32 cellular contexts compared by ENCODE assay signal in the genomic region with DNA sequence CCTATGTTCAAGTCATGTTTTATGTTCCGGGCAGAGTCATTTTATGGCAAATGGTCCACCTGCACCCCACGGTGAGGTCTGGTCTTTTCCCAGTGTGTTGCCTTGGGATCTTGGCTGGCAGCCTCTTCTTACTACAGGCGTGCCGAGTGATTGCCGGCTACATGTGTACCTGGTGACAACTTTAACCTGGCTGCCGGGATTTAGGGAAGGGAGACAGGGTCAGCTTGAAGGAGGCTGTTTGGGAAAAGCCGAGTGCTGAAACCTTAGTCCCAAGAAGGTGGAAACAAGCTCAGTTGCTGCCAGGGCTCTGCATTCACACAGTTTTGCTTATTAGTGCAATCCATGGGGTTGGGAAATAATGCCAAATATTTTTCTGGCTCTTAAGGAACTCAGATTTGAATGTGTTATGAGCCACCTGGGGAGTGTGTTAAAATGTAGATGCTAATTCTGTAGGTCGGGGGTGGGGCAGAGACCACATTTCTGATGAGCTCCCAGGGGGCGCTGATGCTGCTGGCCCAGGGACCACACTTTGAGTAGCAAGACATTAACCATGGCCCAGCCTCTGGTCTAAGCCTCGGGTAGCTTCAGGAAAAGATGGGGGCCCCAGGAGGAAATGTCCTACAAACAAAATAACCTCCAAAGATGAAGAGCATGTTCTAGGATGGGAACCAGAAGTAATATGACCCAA.
"Had no signal": no experiment of that assay in that cellular context is flagged by ENCODE, and none has a peak within 500 bp of the region (broad histone marks: within the 10 kb centered on the region; RNA-seq: fewer than 3 reads in every experiment).

No MANE protein-coding gene starts in this region.

- H3K27ac ChIP-seq: adrenal gland, body of pancreas, pancreas, prostate gland, skin epidermis, testis had no signal

- H3K27me3 ChIP-seq: body of pancreas, testis had no signal

- DNase-seq: activated CD4-positive, alpha-beta T cell treated with anti-CD3 and anti-CD28 coated beads for 4 hours; activated CD4-positive, alpha-beta T cell treated with anti-CD3 and anti-CD28 coated beads, Interleukin-2, amount 50 U/mL, for 48 hours; activated CD8-positive, alpha-beta memory T cell treated with anti-CD3 and anti-CD28 coated beads for 24 hours; activated effector memory CD4-positive, alpha-beta T cell treated with anti-CD3 and anti-CD28 coated beads, Interleukin-2, amount 50 U/mL, for 16 hours; activated naive CD4-positive, alpha-beta T cell treated with anti-CD3 and anti-CD28 coated beads for 36 hours; activated naive CD8-positive, alpha-beta T cell treated with anti-CD3 and anti-CD28 coated beads for 36 hours; activated T-cell treated with anti-CD3 and anti-CD28 coated beads, Interleukin-2, amount 50 U/mL, for 1 hour; adrenal gland; aorta; body of pancreas; cerebellar nuclear complex; cortex of kidney; effector memory CD8-positive, alpha-beta T cell; head of caudate nucleus; hypothalamus; left ventricle myocardium superior; naive thymus-derived CD4-positive, alpha-beta T cell; nucleus accumbens; pancreas; retina; stimulated activated CD4-positive, alpha-beta T cell treated with anti-CD3 and anti-CD28 coated beads, Interleukin-12 subunit alpha, Interleukin-12 subunit beta, amount 100 ng/mL, for 4 hours; stimulated activated CD4-positive, alpha-beta T cell treated with anti-CD3 and anti-CD28 coated beads, Interleukin-4, amount 100 ng/mL, for 1 hour; stimulated activated naive CD8-positive, alpha-beta T cell treated with anti-CD3 and anti-CD28 coated beads, Interleukin-15, Interleukin-2, amounts not matched to agents 100 U/mL and 50 U/mL, for 24 hours; T-helper 1 cell; testis; trophoblast cell had no signal

- ATAC-seq: body of pancreas; effector memory CD8-positive, alpha-beta T cell; left ventricle myocardium superior; naive thymus-derived CD4-positive, alpha-beta T cell; pancreas; sciatic nerve; stimulated activated naive CD8-positive, alpha-beta T cell treated with anti-CD3 and anti-CD28 coated beads, Interleukin-15, Interleukin-2, amounts not matched to agents 100 U/mL and 50 U/mL, for 24 hours had no signal

- H3K36me3 ChIP-seq: adrenal gland, pancreas, prostate gland had no signal

- H3K36me3 Mint-ChIP-seq: activated naive CD8-positive, alpha-beta T cell treated with anti-CD3 and anti-CD28 coated beads for 36 hours; naive thymus-derived CD4-positive, alpha-beta T cell had no signal

- H3K4me3 ChIP-seq: adrenal gland, body of pancreas, pancreas, prostate gland, skin epidermis, testis had no signal

- H3K4me1 Mint-ChIP-seq: activated naive CD8-positive, alpha-beta T cell treated with anti-CD3 and anti-CD28 coated beads for 36 hours; naive thymus-derived CD4-positive, alpha-beta T cell; neural crest cell had no signal

- H3K27ac Mint-ChIP-seq: activated naive CD4-positive, alpha-beta T cell treated with anti-CD3 and anti-CD28 coated beads for 36 hours; activated naive CD8-positive, alpha-beta T cell treated with anti-CD3 and anti-CD28 coated beads for 36 hours; activated T-helper 1 cell treated with anti-CD3 and anti-CD28 coated beads, Interleukin-12 subunit alpha, Interleukin-12 subunit beta, Interleukin-2, Interleukin-4 antibody, amounts not matched to agents 30 ng/mL and 10 ng/mL and 1 ng/mL, durations not matched to agents 14 hours and 24 hours and 36 hours; effector memory CD8-positive, alpha-beta T cell; naive thymus-derived CD4-positive, alpha-beta T cell; T-helper 2 cell treated with Interferon-gamma antibody and Interleukin-4, amounts not matched to agents 5 μg/mL and 100 μg/mL, for 36 hours had no signal

- H3K4me1 ChIP-seq: adrenal gland, body of pancreas, pancreas, prostate gland, testis had no signal

- H3K9me3 Mint-ChIP-seq: activated naive CD4-positive, alpha-beta T cell treated with anti-CD3 and anti-CD28 coated beads for 36 hours; activated naive CD8-positive, alpha-beta T cell treated with anti-CD3 and anti-CD28 coated beads for 36 hours; activated T-helper 1 cell treated with anti-CD3 and anti-CD28 coated beads, Interleukin-12 subunit alpha, Interleukin-12 subunit beta, Interleukin-2, Interleukin-4 antibody, amounts not matched to agents 30 ng/mL and 10 ng/mL and 1 ng/mL, durations not matched to agents 14 hours and 24 hours and 36 hours; effector memory CD8-positive, alpha-beta T cell; neural crest cell; T-helper 2 cell treated with Interferon-gamma antibody and Interleukin-4, amounts not matched to agents 5 μg/mL and 100 μg/mL, for 36 hours had no signal

- H3K4me3 Mint-ChIP-seq: activated naive CD4-positive, alpha-beta T cell treated with anti-CD3 and anti-CD28 coated beads for 36 hours; activated naive CD8-positive, alpha-beta T cell treated with anti-CD3 and anti-CD28 coated beads for 36 hours; activated T-helper 1 cell treated with anti-CD3 and anti-CD28 coated beads, Interleukin-12 subunit alpha, Interleukin-12 subunit beta, Interleukin-2, Interleukin-4 antibody, amounts not matched to agents 30 ng/mL and 10 ng/mL and 1 ng/mL, durations not matched to agents 14 hours and 24 hours and 36 hours; effector memory CD8-positive, alpha-beta T cell; naive thymus-derived CD4-positive, alpha-beta T cell; neural crest cell; T-helper 2 cell treated with Interferon-gamma antibody and Interleukin-4, amounts not matched to agents 5 μg/mL and 100 μg/mL, for 36 hours had no signal
